Comparison of ENCODE assay signal across 24 cellular contexts in genomic region chr2:181753686-181754085, GRCh38.
"Had no signal": no experiment of that assay in that cellular context is flagged by ENCODE, and none has a peak within 500 bp of the region (broad histone marks: within the 10 kb centered on the region; RNA-seq: fewer than 3 reads in every experiment).

No MANE protein-coding gene starts in this region.

- H3K4me2 ChIP-seq: hepatocyte, smooth muscle cell had no signal

- H3K9me3 ChIP-seq: esophagus squamous epithelium, heart left ventricle, left lung, prostate gland, right atrium auricular region, thyroid gland had no signal

- H3K4me3 ChIP-seq: coronary artery, esophagus squamous epithelium, heart left ventricle, hepatocyte, left lung, prostate gland, right atrium auricular region, smooth muscle cell, thyroid gland had no signal

- ATAC-seq: heart left ventricle; left cardiac atrium; left lung; natural killer cell; sciatic nerve; stimulated activated naive CD8-positive, alpha-beta T cell treated with anti-CD3 and anti-CD28 coated beads, Interleukin-15, amount 100 ng/mL, for 72 hours had no signal

- H3K27ac Mint-ChIP-seq: natural killer cell, type B pancreatic cell had no signal

- H3K4me1 ChIP-seq: esophagus squamous epithelium, heart left ventricle, left lung, prostate gland, right atrium auricular region, thyroid gland had no signal

- H3K27me3 ChIP-seq: heart left ventricle, hepatocyte, left lung, right atrium auricular region, thyroid gland had no signal

- DNase-seq: dermis blood vessel endothelial cell; effector memory CD4-positive, alpha-beta T cell; erythroblast; esophagus squamous epithelium; heart left ventricle; left cardiac atrium; left lung; mesenchymal stem cell; natural killer cell; nucleus accumbens; stimulated activated CD4-positive, alpha-beta T cell treated with anti-CD3 and anti-CD28 coated beads, Interleukin-12 subunit alpha, Interleukin-12 subunit beta, amount 100 ng/mL, for 4 hours; stimulated activated CD4-positive, alpha-beta T cell treated with anti-CD3 and anti-CD28 coated beads, Interleukin-1b, Interleukin-23, amount 100 ng/mL, for 48 hours; stimulated activated CD4-positive, alpha-beta T cell treated with anti-CD3 and anti-CD28 coated beads, Interleukin-4, amount 100 ng/mL, for 1 hour; stimulated activated CD8-positive, alpha-beta memory T cell treated with anti-CD3 and anti-CD28 coated beads, Interleukin-4, amount 100 ng/mL, for 48 hours; stimulated activated naive CD4-positive, alpha-beta T cell; stimulated activated naive CD8-positive, alpha-beta T cell treated with anti-CD3 and anti-CD28 coated beads, Interleukin-15, amount 100 ng/mL, for 72 hours; thyroid gland had no signal

- H2AFZ ChIP-seq: hepatocyte had no signal

- H3K36me3 ChIP-seq: esophagus squamous epithelium, heart left ventricle, left lung, prostate gland, right atrium auricular region, thyroid gland had no signal

- H3K4me3 Mint-ChIP-seq: natural killer cell; stimulated activated naive CD8-positive, alpha-beta T cell treated with anti-CD3 and anti-CD28 coated beads, Interleukin-15, amount 100 ng/mL, for 72 hours; type B pancreatic cell had no signal

- H3K27ac ChIP-seq: coronary artery, esophagus squamous epithelium, heart left ventricle, hepatocyte, left lung, prostate gland, right atrium auricular region, thyroid gland had no signal

- H3K4me1 Mint-ChIP-seq: natural killer cell; stimulated activated naive CD8-positive, alpha-beta T cell treated with anti-CD3 and anti-CD28 coated beads, Interleukin-15, amount 100 ng/mL, for 72 hours had no signal

- H3K9me3 Mint-ChIP-seq: natural killer cell; stimulated activated naive CD8-positive, alpha-beta T cell treated with anti-CD3 and anti-CD28 coated beads, Interleukin-15, amount 100 ng/mL, for 72 hours had no signal

- H3K79me2 ChIP-seq: hepatocyte had no signal

- H3K36me3 Mint-ChIP-seq: natural killer cell had no signal
